ENCODE assay signal across 10 cellular contexts in genomic region chr19:48514123-48514458, GRCh38. TPM values are rescaled to one million over a fixed set of nuclear protein-coding genes. Genes with fewer than 3 reads are reported as not detected.
DNase-seq lines count a peak whose midpoint lies in the region; ATAC-seq and TF ChIP-seq lines count a peak whose summit lies in the region.
"Had no signal": no experiment of that assay in that cellular context is flagged by ENCODE, and none has a peak within 500 bp of the region (broad histone marks: within the 10 kb centered on the region; RNA-seq: fewer than 3 reads in every experiment).

No MANE protein-coding gene starts in this region.

- no peaks in the 10 kb centered on the region for H3K36me3 ChIP-seq in A673 (ENCODE audit: insufficient read depth, low read length, poor library complexity, severe bottlenecking)
- H3K36me3 ChIP-seq in GM23248 (ENCODE audit: low read depth), result no peaks in the 10 kb centered on the region
- no peaks in the 10 kb centered on the region for H3K36me3 ChIP-seq in mesendoderm (ENCODE audit: control insufficient read depth, insufficient read depth, low read length)
- H3K36me3 ChIP-seq: gastroesophageal sphincter, thyroid gland had no signal

- no peaks in the 10 kb centered on the region for H4K20me1 ChIP-seq in GM23248 (ENCODE audit: insufficient read depth)

- 44 to 45% methylated on average over 11 of the region's 11 CpGs for WGBS in GM23248 (ENCODE audit: low coverage in 1 of 2, low lambda C conversion rate in 2 of 2, missing lambda C conversion rate in 2 of 2), 2 experiments
- WGBS in mesendoderm (ENCODE audit: extremely low coverage, insufficient coverage, low lambda C conversion rate), result no CpG with 5 or more reads among the region's 11 CpGs

- peak overlapping the region; percentile 92 for H3K4me2 ChIP-seq in GM23248 (ENCODE audit: unreplicated experiment)
- H3K4me2 ChIP-seq in mesendoderm (ENCODE audit: low read length), result peak overlapping the region; percentile 28

- no peak overlapping the region for H2BK5ac ChIP-seq in mesendoderm (ENCODE audit: low read length)

- no peaks in the 10 kb centered on the region for H3K9me3 ChIP-seq in A673 (ENCODE audit: low read depth, low read length, poor library complexity, severe bottlenecking)
- no peaks in the 10 kb centered on the region for H3K9me3 ChIP-seq in GM23248 (ENCODE audit: low read depth)
- H3K9me3 ChIP-seq: gastroesophageal sphincter, thyroid gland had no signal

- no peaks in the 10 kb centered on the region for H3K4me1 ChIP-seq in A673 (ENCODE audit: insufficient read depth, low read length, poor library complexity, severe bottlenecking)
- H3K4me1 ChIP-seq in GM23248 (ENCODE audit: insufficient read depth), result 0 out of 2 replicates have a peak, but pooled peaks cover 3% of the 10 kb centered on the region
- no peaks in the 10 kb centered on the region for H3K4me1 ChIP-seq in mesendoderm (ENCODE audit: control insufficient read depth, low read depth, low read length)

- H3K27ac Mint-ChIP-seq in activated T-helper 1 cell treated with anti-CD3 and anti-CD28 coated beads, Interleukin-12 subunit alpha, Interleukin-12 subunit beta, Interleukin-2, Interleukin-4 antibody, amounts not matched to agents 30 ng/mL and 10 ng/mL and 1 ng/mL, durations not matched to agents 14 hours and 24 hours and 36 hours, result peak overlapping the region; percentile 46

- TF ChIP-seq CTCF in A673 (conservative IDR thresholded peaks at IDR 0.05; ENCODE audit: low read depth, low read length), result no peak

- H3K27ac ChIP-seq in A673 (ENCODE audit: low read depth, low read length, poor library complexity, severe bottlenecking) (no peak overlapping the region), GM23248 (no peak overlapping the region), mesendoderm (ENCODE audit: low read depth, low read length) (no peak overlapping the region)
- H3K27ac ChIP-seq: thyroid gland had no signal

- H3K23ac ChIP-seq in mesendoderm (ENCODE audit: low read length), result no peak overlapping the region

- H2AK5ac ChIP-seq in mesendoderm (ENCODE audit: low read length), result no peak overlapping the region

- peaks cover 3% of the 10 kb centered on the region for H3K27me3 Mint-ChIP-seq in activated T-helper 1 cell treated with anti-CD3 and anti-CD28 coated beads, Interleukin-12 subunit alpha, Interleukin-12 subunit beta, Interleukin-2, Interleukin-4 antibody, amounts not matched to agents 30 ng/mL and 10 ng/mL and 1 ng/mL, durations not matched to agents 14 hours and 24 hours and 36 hours (ENCODE audit: insufficient read depth)

- CTCF ChIA-PET in A673 (lab: Charles Lee), result interaction anchor here (0.6 to 0.7 kb wide), 2 partner anchors 67 to 75 kb away, joined by 3 to 9 read pairs; no protein-coding TSS in a partner anchor

- peak overlapping the region; percentile 35 for H3K56ac ChIP-seq in mesendoderm (ENCODE audit: low read length)

- no peak for ATAC-seq in HG02588 (IDR thresholded peaks at IDR 0.05; ENCODE audit: unreplicated experiment)

- H3K36me3 Mint-ChIP-seq in activated T-helper 1 cell treated with anti-CD3 and anti-CD28 coated beads, Interleukin-12 subunit alpha, Interleukin-12 subunit beta, Interleukin-2, Interleukin-4 antibody, amounts not matched to agents 30 ng/mL and 10 ng/mL and 1 ng/mL, durations not matched to agents 14 hours and 24 hours and 36 hours (ENCODE audit: low read depth), result no peaks in the 10 kb centered on the region

- H3K27me3 ChIP-seq in A673 (replicated peaks; ENCODE audit: insufficient read depth, low read depth, low read length, poor library complexity) (no peaks in the 10 kb centered on the region), GM23248 (replicated peaks; ENCODE audit: insufficient read depth) (peaks cover 12% of the 10 kb centered on the region; the same call in 1 of the 2 replicates), mesendoderm (ENCODE audit: insufficient read depth, low read length, poor library complexity) (no peaks in the 10 kb centered on the region)
- H3K27me3 ChIP-seq: thyroid gland had no signal

- H3K9ac ChIP-seq in GM23248, result no peak overlapping the region
- H3K9ac ChIP-seq in mesendoderm (ENCODE audit: low read length), result peak overlapping the region; percentile 18

- H3K9me3 Mint-ChIP-seq in activated T-helper 1 cell treated with anti-CD3 and anti-CD28 coated beads, Interleukin-12 subunit alpha, Interleukin-12 subunit beta, Interleukin-2, Interleukin-4 antibody, amounts not matched to agents 30 ng/mL and 10 ng/mL and 1 ng/mL, durations not matched to agents 14 hours and 24 hours and 36 hours, result no peaks in the 10 kb centered on the region

- peaks cover 14% of the 10 kb centered on the region for H3K4me1 Mint-ChIP-seq in activated T-helper 1 cell treated with anti-CD3 and anti-CD28 coated beads, Interleukin-12 subunit alpha, Interleukin-12 subunit beta, Interleukin-2, Interleukin-4 antibody, amounts not matched to agents 30 ng/mL and 10 ng/mL and 1 ng/mL, durations not matched to agents 14 hours and 24 hours and 36 hours (ENCODE audit: low read depth)

- H3K4me3 Mint-ChIP-seq in activated T-helper 1 cell treated with anti-CD3 and anti-CD28 coated beads, Interleukin-12 subunit alpha, Interleukin-12 subunit beta, Interleukin-2, Interleukin-4 antibody, amounts not matched to agents 30 ng/mL and 10 ng/mL and 1 ng/mL, durations not matched to agents 14 hours and 24 hours and 36 hours, result no peak overlapping the region

- POLR2A ChIA-PET in A673 (lab: Charles Lee; ENCODE audit: low non-redundant PET), result interaction anchor here (0.7 kb wide), 1 partner anchor 456 kb away, joined by 3 read pairs; no protein-coding TSS in a partner anchor

- H4K5ac ChIP-seq in mesendoderm (ENCODE audit: low read length), result no peak overlapping the region

- H3K9me2 ChIP-seq in GM23248 (ENCODE audit: insufficient read depth), result no peaks in the 10 kb centered on the region

- H2BK120ac ChIP-seq in mesendoderm (ENCODE audit: low read depth, low read length), result no peak overlapping the region

- H3K18ac ChIP-seq in mesendoderm (ENCODE audit: low read length), result no peak overlapping the region

- H3K4me3 ChIP-seq in A673 (ENCODE audit: low read depth, low read length, poor library complexity, severe bottlenecking) (peak overlapping the region; percentile 58), GM23248 (0 out of 2 replicates have a peak overlapping the region, but pooled peaks have one; percentile 75), mesendoderm (ENCODE audit: low read length) (no peak overlapping the region)

- H3F3A ChIP-seq in GM23248 (ENCODE audit: insufficient read depth), result no peaks in the 10 kb centered on the region

- DNase-seq in A673 (ENCODE audit: low spot score) (no peak), GM23248 (no peak), mesendoderm (no peak), DMS153 (lab: John Stamatoyannopoulos, UW) (no peak), NCI-H1436 (lab: John Stamatoyannopoulos, UW) (no peak), NCI-H1048 (lab: John Stamatoyannopoulos, UW) (no peak)
- no peak for DNase-seq in activated T-helper 1 cell treated with anti-CD3 and anti-CD28 coated beads, Interleukin-12 subunit alpha, Interleukin-12 subunit beta, Interleukin-2, Interleukin-4 antibody, amounts not matched to agents 30 ng/mL and 10 ng/mL and 1 ng/mL, durations not matched to agents 14 hours and 24 hours and 36 hours (ENCODE audit: low spot score)

- intact Hi-C loops in A673 (cut with micrococcal nuclease; ENCODE audit: unreplicated experiment), result no loop called here
- intact Hi-C loops in activated T-helper 1 cell treated with anti-CD3 and anti-CD28 coated beads, Interleukin-12 subunit alpha, Interleukin-12 subunit beta, Interleukin-2, Interleukin-4 antibody, amounts not matched to agents 30 ng/mL and 10 ng/mL and 1 ng/mL, durations not matched to agents 14 hours and 24 hours and 36 hours (cut with micrococcal nuclease), result loop anchor here (1.0 to 10.0 kb wide), 5 partner anchors 45 to 441 kb away; partner anchors contain the start of genes BAX, CYTH2, LIG1 and ZSWIM9

- H3K79me2 ChIP-seq in GM23248 (ENCODE audit: insufficient read depth) (no peaks in the 10 kb centered on the region), mesendoderm (ENCODE audit: control insufficient read depth, insufficient read depth, low read length) (no peaks in the 10 kb centered on the region)

- no TSS peak for BruUV-seq in A673 (replicated peaks; lab: Mats Ljungman, UMichigan)

- H3K4ac ChIP-seq in mesendoderm (ENCODE audit: low read depth, low read length), result no peak overlapping the region

- in situ Hi-C loops in GM23248 (cut with MboI), result no loop called here

- no peaks in the 10 kb centered on the region for H3K79me1 ChIP-seq in mesendoderm (ENCODE audit: low read length)

- no peak overlapping the region for H4K8ac ChIP-seq in mesendoderm (ENCODE audit: low read depth, low read length)

- no peak overlapping the region for H2BK15ac ChIP-seq in mesendoderm (replicated peaks; ENCODE audit: low read depth)

- H2AFZ ChIP-seq in GM23248, result peak overlapping the region; percentile 94

RNA-seq across cellular contexts. Expression of gene LMTK3, which starts 2.5 kb away (rescaled TPM):
- 0.52 and 1.0 TPM in 2 replicates for total RNA-seq in A673 (2021)
- total RNA-seq in GM23248 (2014; rRNA removed; shearing (Covaris generic)), result 0.22 TPM in 1 of 2 replicates, not detected in the other
- not detected in 2 replicates for polyA plus RNA-seq in GM23248 (2016; fragmentation: Nextera tagmentation; extraction: Ambion mirVana)
- total RNA-seq in activated T-helper 1 cell treated with anti-CD3 and anti-CD28 coated beads, Interleukin-12 subunit alpha, Interleukin-12 subunit beta, Interleukin-2, Interleukin-4 antibody, amounts not matched to agents 30 ng/mL and 10 ng/mL and 1 ng/mL, durations not matched to agents 14 hours and 24 hours and 36 hours, result 2.0 and 3.1 TPM in 2 replicates
- polyA plus RNA-seq in mesendoderm (2013, experiment 1 of 2), result 3.1 TPM
- 2.8 TPM for polyA plus RNA-seq in mesendoderm (2013, experiment 2 of 2)

RNA-seq across cellular contexts. Expression of gene SULT2B1, which starts 37.9 kb away (rescaled TPM):
- 0.24 and 0.60 TPM in 2 replicates for total RNA-seq in A673 (2021)
- not detected in 2 replicates for total RNA-seq in GM23248 (2014; rRNA removed; shearing (Covaris generic))
- not detected in 2 replicates for polyA plus RNA-seq in GM23248 (2016; fragmentation: Nextera tagmentation; extraction: Ambion mirVana)
- total RNA-seq in activated T-helper 1 cell treated with anti-CD3 and anti-CD28 coated beads, Interleukin-12 subunit alpha, Interleukin-12 subunit beta, Interleukin-2, Interleukin-4 antibody, amounts not matched to agents 30 ng/mL and 10 ng/mL and 1 ng/mL, durations not matched to agents 14 hours and 24 hours and 36 hours, result not detected in 2 replicates
- 0.14 TPM for polyA plus RNA-seq in mesendoderm (2013, experiment 1 of 2)
- polyA plus RNA-seq in mesendoderm (2013, experiment 2 of 2), result 0.24 TPM

RNA-seq across cellular contexts. Expression of gene CYTH2, which starts 44.9 kb away (rescaled TPM):
- total RNA-seq in A673 (2021), result 120 and 125 TPM in 2 replicates
- total RNA-seq in GM23248 (2014; rRNA removed; shearing (Covaris generic)), result 80.7 and 86.0 TPM in 2 replicates
- polyA plus RNA-seq in GM23248 (2016; fragmentation: Nextera tagmentation; extraction: Ambion mirVana), result 40.9 and 41.6 TPM in 2 replicates
- 35.9 and 37.1 TPM in 2 replicates for total RNA-seq in activated T-helper 1 cell treated with anti-CD3 and anti-CD28 coated beads, Interleukin-12 subunit alpha, Interleukin-12 subunit beta, Interleukin-2, Interleukin-4 antibody, amounts not matched to agents 30 ng/mL and 10 ng/mL and 1 ng/mL, durations not matched to agents 14 hours and 24 hours and 36 hours
- polyA plus RNA-seq in mesendoderm (2013, experiment 1 of 2), result 43.5 TPM
- 40.5 TPM for polyA plus RNA-seq in mesendoderm (2013, experiment 2 of 2)

RNA-seq across cellular contexts. Expression of gene KCNJ14, which starts 58.7 kb away (rescaled TPM):
- total RNA-seq in A673 (2021), result 6.5 and 7.0 TPM in 2 replicates
- 0.97 and 1.1 TPM in 2 replicates for total RNA-seq in GM23248 (2014; rRNA removed; shearing (Covaris generic))
- polyA plus RNA-seq in GM23248 (2016; fragmentation: Nextera tagmentation; extraction: Ambion mirVana), result 0.47 and 0.48 TPM in 2 replicates
- total RNA-seq in activated T-helper 1 cell treated with anti-CD3 and anti-CD28 coated beads, Interleukin-12 subunit alpha, Interleukin-12 subunit beta, Interleukin-2, Interleukin-4 antibody, amounts not matched to agents 30 ng/mL and 10 ng/mL and 1 ng/mL, durations not matched to agents 14 hours and 24 hours and 36 hours, result 2.2 and 2.4 TPM in 2 replicates
- 0.34 TPM for polyA plus RNA-seq in mesendoderm (2013, experiment 1 of 2)
- polyA plus RNA-seq in mesendoderm (2013, experiment 2 of 2), result 0.32 TPM
